14 cellular contexts compared by ENCODE assay signal in the genomic region with DNA sequence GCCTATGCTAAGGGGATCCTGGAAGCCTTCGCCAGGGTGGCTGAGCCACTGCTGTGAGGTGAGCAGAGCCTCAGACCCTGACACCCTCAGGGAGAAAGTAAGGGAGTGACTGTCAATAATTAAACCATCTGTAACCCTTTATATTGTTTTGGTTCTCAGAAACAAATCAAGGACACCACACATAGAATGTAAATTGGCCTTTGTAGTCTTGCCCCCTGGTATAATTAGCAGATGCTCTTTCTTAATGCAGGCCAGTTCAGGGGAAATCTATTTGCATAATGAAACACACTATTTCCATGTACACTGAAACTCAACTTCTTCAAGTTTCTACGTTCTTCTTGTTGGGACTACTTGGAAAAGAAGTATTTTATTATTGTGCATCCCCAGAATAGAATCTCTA.
A peak's percentile ranks its signal among the peaks of the same experiment; 100 is the strongest.
DNase-seq lines count a peak whose midpoint lies in the region; ATAC-seq and FAIRE-seq lines count a peak whose summit lies in the region.
"Had no signal": no experiment of that assay in that cellular context is flagged by ENCODE, and none has a peak within 500 bp of the region (broad histone marks: within the 10 kb centered on the region; RNA-seq: fewer than 3 reads in every experiment).

No MANE protein-coding gene starts in this region.

- H3K9me3 Mint-ChIP-seq in activated T-helper 2 cell treated with anti-CD3 and anti-CD28 coated beads, Interferon-gamma antibody, Interleukin-2, Interleukin-4, amounts not matched to agents 10 μg/mL and 5 μg/mL and 100 μg/mL, durations not matched to agents 14 hours and 24 hours and 36 hours = no peaks in the 10 kb centered on the region
- H3K9me3 Mint-ChIP-seq: activated CD4-positive, alpha-beta memory T cell treated with anti-CD3 and anti-CD28 coated beads for 36 hours had no signal

- intact Hi-C loops in activated T-helper 2 cell treated with anti-CD3 and anti-CD28 coated beads, Interferon-gamma antibody, Interleukin-2, Interleukin-4, amounts not matched to agents 10 μg/mL and 5 μg/mL and 100 μg/mL, durations not matched to agents 14 hours and 24 hours and 36 hours (cut with micrococcal nuclease) = no loop called here

- H3K4me1 Mint-ChIP-seq in activated T-helper 2 cell treated with anti-CD3 and anti-CD28 coated beads, Interferon-gamma antibody, Interleukin-2, Interleukin-4, amounts not matched to agents 10 μg/mL and 5 μg/mL and 100 μg/mL, durations not matched to agents 14 hours and 24 hours and 36 hours (ENCODE audit: low read depth) = no peaks in the 10 kb centered on the region

- no peaks in the 10 kb centered on the region for H3K36me3 Mint-ChIP-seq in activated T-helper 2 cell treated with anti-CD3 and anti-CD28 coated beads, Interferon-gamma antibody, Interleukin-2, Interleukin-4, amounts not matched to agents 10 μg/mL and 5 μg/mL and 100 μg/mL, durations not matched to agents 14 hours and 24 hours and 36 hours (ENCODE audit: low read depth)
- H3K36me3 Mint-ChIP-seq: activated CD4-positive, alpha-beta memory T cell treated with anti-CD3 and anti-CD28 coated beads for 36 hours; activated naive CD8-positive, alpha-beta T cell had no signal

- no peak overlapping the region for H3K27ac Mint-ChIP-seq in activated T-helper 2 cell treated with anti-CD3 and anti-CD28 coated beads, Interferon-gamma antibody, Interleukin-2, Interleukin-4, amounts not matched to agents 10 μg/mL and 5 μg/mL and 100 μg/mL, durations not matched to agents 14 hours and 24 hours and 36 hours
- H3K27ac Mint-ChIP-seq: activated CD4-positive, alpha-beta memory T cell treated with anti-CD3 and anti-CD28 coated beads for 36 hours; activated naive CD8-positive, alpha-beta T cell had no signal

- no peak for FAIRE-seq in frontal cortex (lab: Jason Lieb, UNC)
- FAIRE-seq: A204.1 had no signal

- no peak overlapping the region for H3K4me3 Mint-ChIP-seq in activated T-helper 2 cell treated with anti-CD3 and anti-CD28 coated beads, Interferon-gamma antibody, Interleukin-2, Interleukin-4, amounts not matched to agents 10 μg/mL and 5 μg/mL and 100 μg/mL, durations not matched to agents 14 hours and 24 hours and 36 hours (ENCODE audit: low read depth)
- H3K4me3 Mint-ChIP-seq: activated CD4-positive, alpha-beta memory T cell treated with anti-CD3 and anti-CD28 coated beads for 36 hours; activated naive CD8-positive, alpha-beta T cell had no signal

- ATAC-seq in GM18498 (IDR thresholded peaks at IDR 0.05; ENCODE audit: unreplicated experiment) = peak; percentile 92
- ATAC-seq in GM19438 (IDR thresholded peaks at IDR 0.05; ENCODE audit: low read depth, unreplicated experiment) = peak; percentile 87
- peak; percentile 83 for ATAC-seq in HG02759 (IDR thresholded peaks at IDR 0.05; ENCODE audit: unreplicated experiment)
- ATAC-seq in HG03378 (IDR thresholded peaks at IDR 0.05; ENCODE audit: unreplicated experiment) = peak; percentile 91

- DNase-seq in activated T-helper 2 cell treated with anti-CD3 and anti-CD28 coated beads, Interferon-gamma antibody, Interleukin-2, Interleukin-4, amounts not matched to agents 10 μg/mL and 5 μg/mL and 100 μg/mL, durations not matched to agents 14 hours and 24 hours and 36 hours (ENCODE audit: low spot score) = no peak
- no peak for DNase-seq in NCI-H1694 (lab: John Stamatoyannopoulos, UW)
- no peak for DNase-seq in frontal cortex (ENCODE audit: low spot score in 2 of 2)
- no peak for DNase-seq in activated naive CD4-positive, alpha-beta T cell (lab: John Stamatoyannopoulos, UW)
- DNase-seq: activated CD4-positive, alpha-beta memory T cell treated with anti-CD3 and anti-CD28 coated beads for 36 hours; Caco-2; NCI-H2171; T-helper 2 cell had no signal

- H3K27me3 Mint-ChIP-seq in activated T-helper 2 cell treated with anti-CD3 and anti-CD28 coated beads, Interferon-gamma antibody, Interleukin-2, Interleukin-4, amounts not matched to agents 10 μg/mL and 5 μg/mL and 100 μg/mL, durations not matched to agents 14 hours and 24 hours and 36 hours (ENCODE audit: low read depth) = no peaks in the 10 kb centered on the region
